ENCODE assay signal across 8 cellular contexts in genomic region chr9:126611592-126612328, GRCh38. TPM values are rescaled to one million over a fixed set of nuclear protein-coding genes. Genes with fewer than 3 reads are reported as not detected.
DNase-seq lines count a peak whose midpoint lies in the region; ATAC-seq lines count a peak whose summit lies in the region.

No MANE protein-coding gene starts in this region.

- no peak overlapping the region for H3K27ac ChIP-seq in effector memory CD4-positive, alpha-beta T cell (ENCODE audit: insufficient read depth, low read length, poor library complexity, severe bottlenecking)

- DNase-seq in AML-193 (lab: John Stamatoyannopoulos, UW) (peak; percentile 11 to 33), H7 (peak; percentile 97), NCI-H748 (lab: John Stamatoyannopoulos, UW; ENCODE audit: unreplicated experiment) (peak; percentile 88), mesenteric fat pad (ENCODE audit: low spot score) (peak; percentile 91)
- peak; percentile 41 to 69 (median 50) for DNase-seq in activated CD8-positive, alpha-beta memory T cell treated with anti-CD3 and anti-CD28 coated beads for 48 hours (ENCODE audit: low read depth in 2 of 3, low spot score in 2 of 3)
- peak; percentile 24 to 40 (median 32) for DNase-seq in effector memory CD4-positive, alpha-beta T cell
- DNase-seq in stimulated activated CD8-positive, alpha-beta memory T cell treated with anti-CD3 and anti-CD28 coated beads, Interleukin-2, amount 100 ng/mL, for 1 hour (ENCODE audit: low read depth in 2 of 2), result peak; percentile 31 to 52

- H3K36me3 ChIP-seq in H7 (replicated peaks; ENCODE audit: control insufficient read depth, insufficient read depth, low read length), result no peaks in the 10 kb centered on the region
- no peaks in the 10 kb centered on the region for H3K36me3 ChIP-seq in effector memory CD4-positive, alpha-beta T cell (ENCODE audit: control insufficient read depth, insufficient read depth, low read length)

- H3K4me1 ChIP-seq in effector memory CD4-positive, alpha-beta T cell (ENCODE audit: control insufficient read depth, insufficient read depth, low read length, poor library complexity, severe bottlenecking), result peaks cover 36% of the 10 kb centered on the region

- no peaks in the 10 kb centered on the region for H3K9me3 ChIP-seq in effector memory CD4-positive, alpha-beta T cell (ENCODE audit: control insufficient read depth, low read length)

- H3K4me3 ChIP-seq in H7 (ENCODE audit: insufficient read depth, low read depth, low read length), result peak overlapping the region; percentile 28
- H3K4me3 ChIP-seq in effector memory CD4-positive, alpha-beta T cell (ENCODE audit: insufficient read depth, low read depth, low read length, poor library complexity, severe bottlenecking), result peak overlapping the region; percentile 7

- peaks cover 80% of the 10 kb centered on the region for H3K27me3 ChIP-seq in H7 (ENCODE audit: control insufficient read depth, insufficient read depth, low read length)
- peaks cover 68% of the 10 kb centered on the region for H3K27me3 ChIP-seq in effector memory CD4-positive, alpha-beta T cell (replicated peaks; ENCODE audit: control insufficient read depth, insufficient read depth, low read length, poor library complexity, severe bottlenecking)

- ATAC-seq in GM18511 (IDR thresholded peaks at IDR 0.05; ENCODE audit: unreplicated experiment), result no peak

RNA-seq across cellular contexts. Expression of gene LMX1B, which starts 2.0 kb away (rescaled TPM):
- 8.7 and 16.7 TPM in 2 replicates for total RNA-seq in H7 (2014; rRNA removed; shearing (Covaris generic))
- total RNA-seq in mesenteric fat pad, result 0.77 TPM

Comparison
In these comparisons a context has a peak if more than half of its experiments do, and no peak if none do; other contexts are left out.
1. DNase-seq: peak in every context shown above with its lines; median percentile 97 in H7; 91 in mesenteric fat pad; 88 in NCI-H748; 50 in activated CD8-positive, alpha-beta memory T cell treated with anti-CD3 and anti-CD28 coated beads for 48 hours; 42 in stimulated activated CD8-positive, alpha-beta memory T cell treated with anti-CD3 and anti-CD28 coated beads, Interleukin-2, amount 100 ng/mL, for 1 hour; 32 in effector memory CD4-positive, alpha-beta T cell; 22 in AML-193.